ENCODE assay signal across 25 cellular contexts in the genomic region with DNA sequence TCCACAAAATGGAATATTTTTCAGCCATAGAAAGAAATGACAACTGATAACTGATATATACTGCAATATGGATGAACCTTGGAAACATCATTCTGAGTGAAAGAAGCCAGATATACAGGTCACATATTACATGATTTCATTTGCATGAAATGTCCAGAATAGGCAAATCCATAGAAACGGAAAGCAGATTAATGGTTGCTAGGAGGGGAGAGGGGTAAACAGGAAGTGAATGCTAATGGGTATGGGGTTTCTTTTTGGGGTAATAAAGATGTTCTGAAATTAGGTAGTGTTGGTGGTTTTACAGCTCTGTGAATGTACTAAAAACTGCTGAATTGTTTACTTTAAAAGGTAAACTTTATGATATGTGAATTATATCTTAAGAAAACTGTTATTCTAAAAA.
"Had no signal": no experiment of that assay in that cellular context is flagged by ENCODE, and none has a peak within 500 bp of the region (broad histone marks: within the 10 kb centered on the region; RNA-seq: fewer than 3 reads in every experiment).

No MANE protein-coding gene starts in this region.

- H3K4me1 ChIP-seq: adrenal gland, body of pancreas, breast epithelium had no signal

- H2AFZ ChIP-seq: PC-9 had no signal

- H3K9me3 ChIP-seq: adrenal gland, body of pancreas, breast epithelium had no signal

- H3K27ac ChIP-seq: adrenal gland, body of pancreas, breast epithelium, coronary artery, PC-9, SK-N-MC had no signal

- ATAC-seq: activated CD8-positive, alpha-beta T cell treated with anti-CD3 and anti-CD28 coated beads for 36 hours; activated naive CD4-positive, alpha-beta T cell treated with anti-CD3 and anti-CD28 coated beads, Interleukin-2, amount 50 U/mL, for 72 hours; body of pancreas had no signal

- H3K4me2 ChIP-seq: PC-9 had no signal

- H3K36me3 ChIP-seq: adrenal gland, breast epithelium had no signal

- H3K9me3 Mint-ChIP-seq: activated CD4-positive, alpha-beta T cell treated with anti-CD3 and anti-CD28 coated beads, Interleukin-2, amount 10 ng/mL, durations not matched to agents 24 days and 14 days; activated CD8-positive, alpha-beta T cell treated with anti-CD3 and anti-CD28 coated beads for 36 hours; activated naive CD4-positive, alpha-beta T cell treated with anti-CD3 and anti-CD28 coated beads, Interleukin-2, amount 50 U/mL, for 72 hours; activated T-cell treated with anti-CD3 and anti-CD28 coated beads, Interleukin-2, amount 50 U/mL, for 24 hours; activated T-helper 2 cell treated with anti-CD3 and anti-CD28 coated beads, Interferon-gamma antibody, Interleukin-2, Interleukin-4, amounts not matched to agents 10 μg/mL and 5 μg/mL and 100 μg/mL, durations not matched to agents 14 hours and 24 hours and 36 hours; T-helper 2 cell treated with Interferon-gamma antibody and Interleukin-4, amounts not matched to agents 5 μg/mL and 100 μg/mL, for 36 hours had no signal

- H3K27me3 Mint-ChIP-seq: activated CD4-positive, alpha-beta T cell treated with anti-CD3 and anti-CD28 coated beads, Interleukin-2, amount 10 ng/mL, durations not matched to agents 24 days and 14 days; activated CD8-positive, alpha-beta T cell treated with anti-CD3 and anti-CD28 coated beads for 36 hours; activated T-cell treated with anti-CD3 and anti-CD28 coated beads, Interleukin-2, amount 50 U/mL, for 24 hours had no signal

- H3K27me3 ChIP-seq: adrenal gland, body of pancreas, breast epithelium had no signal

- H3K4me3 Mint-ChIP-seq: activated CD4-positive, alpha-beta T cell treated with anti-CD3 and anti-CD28 coated beads, Interleukin-2, amount 10 ng/mL, durations not matched to agents 24 days and 14 days; activated CD8-positive, alpha-beta T cell treated with anti-CD3 and anti-CD28 coated beads for 36 hours; activated T-cell treated with anti-CD3 and anti-CD28 coated beads, Interleukin-2, amount 50 U/mL, for 24 hours; T-helper 2 cell treated with Interferon-gamma antibody and Interleukin-4, amounts not matched to agents 5 μg/mL and 100 μg/mL, for 36 hours had no signal

- H3K27ac Mint-ChIP-seq: activated CD4-positive, alpha-beta T cell treated with anti-CD3 and anti-CD28 coated beads, Interleukin-2, amount 10 ng/mL, durations not matched to agents 24 days and 14 days; activated CD8-positive, alpha-beta T cell treated with anti-CD3 and anti-CD28 coated beads for 36 hours; activated naive CD4-positive, alpha-beta T cell treated with anti-CD3 and anti-CD28 coated beads, Interleukin-2, amount 50 U/mL, for 72 hours; activated T-cell treated with anti-CD3 and anti-CD28 coated beads, Interleukin-2, amount 50 U/mL, for 24 hours; activated T-helper 2 cell treated with anti-CD3 and anti-CD28 coated beads, Interferon-gamma antibody, Interleukin-2, Interleukin-4, amounts not matched to agents 10 μg/mL and 5 μg/mL and 100 μg/mL, durations not matched to agents 14 hours and 24 hours and 36 hours; T-helper 2 cell treated with Interferon-gamma antibody and Interleukin-4, amounts not matched to agents 5 μg/mL and 100 μg/mL, for 36 hours had no signal

- H3K4me3 ChIP-seq: adrenal gland, body of pancreas, breast epithelium, coronary artery, PC-9, SK-N-MC had no signal

- DNase-seq: activated CD4-positive, alpha-beta T cell treated with anti-CD3 and anti-CD28 coated beads, Interleukin-2, amount 10 ng/mL, durations not matched to agents 24 days and 14 days; activated CD4-positive, alpha-beta T cell treated with anti-CD3 and anti-CD28 coated beads, Interleukin-2, amount 50 U/mL, for 4 hours; activated CD8-positive, alpha-beta T cell treated with anti-CD3 and anti-CD28 coated beads for 36 hours; activated gamma-delta T cell; activated naive CD4-positive, alpha-beta T cell treated with Interleukin-2 at 50 U/mL for 16 hours; activated T-cell treated with anti-CD3 and anti-CD28 coated beads, Interleukin-2, amount 50 U/mL, for 24 hours; adrenal gland; body of pancreas; NCI-H1048; NCI-H1105 treated with DMSO at 0.1 percent for 48 hours; NCI-H1436 treated with DMSO at 0.1 percent for 48 hours; NCI-H1694 treated with DMSO at 0.1 percent for 48 hours; NCI-H2029; NCI-H345; NCI-H524 treated with DMSO at 0.1 percent for 48 hours; NCI-H748 treated with DMSO at 0.1 percent for 48 hours; NK-92 treated with Interleukin-12 subunit alpha and Interleukin-12 subunit beta, amount 100 ng/mL, for 24 hours; PC-9; Right ventricle myocardium superior had no signal
